18 cellular contexts compared by ENCODE assay signal in genomic region chr20:57761413-57761734, GRCh38.
"Had no signal": no experiment of that assay in that cellular context is flagged by ENCODE, and none has a peak within 500 bp of the region (broad histone marks: within the 10 kb centered on the region; RNA-seq: fewer than 3 reads in every experiment).

No MANE protein-coding gene starts in this region.

- H3K27ac ChIP-seq: right atrium auricular region, thyroid gland, WERI-Rb-1 had no signal

- ATAC-seq: activated naive CD4-positive, alpha-beta T cell treated with anti-CD3 and anti-CD28 coated beads, Interleukin-2, amount 50 U/mL, for 72 hours; esophagus mucosa; left lobe of liver; naive thymus-derived CD8-positive, alpha-beta T cell had no signal

- H3K4me3 ChIP-seq: right atrium auricular region, thyroid gland had no signal

- H3K4me1 ChIP-seq: right atrium auricular region, thyroid gland had no signal

- H3K9me3 ChIP-seq: thyroid gland had no signal

- H3K36me3 ChIP-seq: right atrium auricular region, thyroid gland, WERI-Rb-1 had no signal

- DNase-seq: activated CD4-positive, alpha-beta T cell treated with anti-CD3 and anti-CD28 coated beads for 1 hour; activated T-cell treated with anti-CD3 and anti-CD28 coated beads, Interleukin-2, amount 50 U/mL, for 1 hour; dermis blood vessel endothelial cell; effector CD8-positive, alpha-beta T cell; foreskin melanocyte; kidney; naive thymus-derived CD8-positive, alpha-beta T cell; stimulated activated CD4-positive, alpha-beta T cell treated with anti-CD3 and anti-CD28 coated beads, Interleukin-1b, Interleukin-23, amount 100 ng/mL, for 48 hours; substantia nigra; thyroid gland; WERI-Rb-1 had no signal

- H3K4me3 Mint-ChIP-seq: brain; mesothelial cell of epicardium; naive thymus-derived CD8-positive, alpha-beta T cell; stimulated activated naive CD8-positive, alpha-beta T cell treated with anti-CD3 and anti-CD28 coated beads, Interleukin-15, Interleukin-2, amounts not matched to agents 100 ng/mL and 50 ng/mL, for 24 hours had no signal

- H3K9me3 Mint-ChIP-seq: stimulated activated naive CD8-positive, alpha-beta T cell treated with anti-CD3 and anti-CD28 coated beads, Interleukin-15, Interleukin-2, amounts not matched to agents 100 ng/mL and 50 ng/mL, for 24 hours had no signal

- H3K4me1 Mint-ChIP-seq: naive thymus-derived CD8-positive, alpha-beta T cell had no signal

- H3K27ac Mint-ChIP-seq: mesothelial cell of epicardium; stimulated activated naive CD8-positive, alpha-beta T cell treated with anti-CD3 and anti-CD28 coated beads, Interleukin-15, Interleukin-2, amounts not matched to agents 100 ng/mL and 50 ng/mL, for 24 hours had no signal

- H3K27me3 ChIP-seq: right atrium auricular region, thyroid gland had no signal

- H3K36me3 Mint-ChIP-seq: brain had no signal
